8 cellular contexts compared by ENCODE assay signal in genomic region chr3:87333393-87333892, GRCh38. TPM values are rescaled to one million over a fixed set of nuclear protein-coding genes. Genes with fewer than 3 reads are reported as not detected.
A peak's percentile ranks its signal among the peaks of the same experiment; 100 is the strongest.
DNase-seq lines count a peak whose midpoint lies in the region; ATAC-seq and TF ChIP-seq lines count a peak whose summit lies in the region.

No MANE protein-coding gene starts in this region.

- no peak overlapping the region for H3K4me3 ChIP-seq in mammary epithelial cell (replicated peaks in 1 of 3; ENCODE audit: insufficient read depth in 1 of 3, low read depth in 2 of 3, low read length in 3 of 3)

- H2AFZ ChIP-seq in mammary epithelial cell (ENCODE audit: low read depth, low read length): peak overlapping the region; percentile 55

- H3K4me1 ChIP-seq in mammary epithelial cell (ENCODE audit: insufficient read depth, low read length): peaks cover 18% of the 10 kb centered on the region

- peaks cover 13% of the 10 kb centered on the region for H3K27me3 Mint-ChIP-seq in activated T-cell treated with anti-CD3 and anti-CD28 coated beads, Interleukin-2, amount 50 U/mL, for 72 hours (ENCODE audit: low read depth)
- peaks cover 0 to 5% of the 10 kb centered on the region in 2 donors for H3K27me3 Mint-ChIP-seq in stimulated activated naive B cell treated with anti-CD40 and anti-IgM and Interleukin-4, amounts not matched to agents 10 μg/mL and 1 μg/mL and 100 μg/mL, for 72 hours

- peaks cover 23% of the 10 kb centered on the region for H3K4me1 Mint-ChIP-seq in activated T-cell treated with anti-CD3 and anti-CD28 coated beads, Interleukin-2, amount 50 U/mL, for 72 hours (ENCODE audit: low read depth)
- peaks cover 0 to 5% of the 10 kb centered on the region in 2 donors for H3K4me1 Mint-ChIP-seq in stimulated activated naive B cell treated with anti-CD40 and anti-IgM and Interleukin-4, amounts not matched to agents 10 μg/mL and 1 μg/mL and 100 μg/mL, for 72 hours

- H3K27ac Mint-ChIP-seq in activated T-cell treated with anti-CD3 and anti-CD28 coated beads, Interleukin-2, amount 50 U/mL, for 72 hours: peak overlapping the region; percentile 97
- H3K27ac Mint-ChIP-seq in stimulated activated naive B cell treated with anti-CD40 and anti-IgM and Interleukin-4, amounts not matched to agents 10 μg/mL and 1 μg/mL and 100 μg/mL, for 72 hours: no peak overlapping the region

- peak overlapping the region; percentile 48 for H3K27ac ChIP-seq in mammary epithelial cell (ENCODE audit: insufficient read depth, low read depth, low read length)

- H3K4me2 ChIP-seq in mammary epithelial cell (ENCODE audit: insufficient read depth, low read depth, low read length): peak overlapping the region; percentile 77

- H3K9me3 Mint-ChIP-seq in activated T-cell treated with anti-CD3 and anti-CD28 coated beads, Interleukin-2, amount 50 U/mL, for 72 hours: no peaks in the 10 kb centered on the region
- H3K9me3 Mint-ChIP-seq in stimulated activated naive B cell treated with anti-CD40 and anti-IgM and Interleukin-4, amounts not matched to agents 10 μg/mL and 1 μg/mL and 100 μg/mL, for 72 hours: no peaks in the 10 kb centered on the region

- BruUV-seq in mammary epithelial cell (replicated peaks; lab: Mats Ljungman, UMichigan): no TSS peak

- peak; percentile 43 to 52 for DNase-seq in activated T-cell treated with anti-CD3 and anti-CD28 coated beads, Interleukin-2, amount 50 U/mL, for 72 hours
- DNase-seq in activated T-cell treated with anti-CD3 and anti-CD28 coated beads, Interleukin-2, amount 50 U/mL, for 48 hours: no peak
- DNase-seq in mammary epithelial cell (peak; percentile 94), inferior parietal cortex (ENCODE audit: extremely low spot score) (no peak)
- no peak for DNase-seq in stimulated activated naive B cell treated with anti-CD40 and anti-IgM and Interleukin-4, amounts not matched to agents 10 μg/mL and 1 μg/mL and 100 μg/mL, for 72 hours
- DNase-seq in NK-92 treated with Interleukin-12 subunit alpha and Interleukin-12 subunit beta, amount 100 ng/mL, for 24 hours (lab: John Stamatoyannopoulos, UW): no peak

- in situ Hi-C loops in mammary epithelial cell (cut with MboI; ENCODE audit: low sequenced_read_pairs in 2 of 2): no loop called here

- CTCF ChIA-PET in mammary epithelial cell (lab: Charles Lee; ENCODE audit: low non-redundant PET): no interaction called here

- no peaks in the 10 kb centered on the region for H3K27me3 ChIP-seq in mammary epithelial cell (ENCODE audit: insufficient read depth, low read length)

- no peak for TF ChIP-seq CTCF in mammary epithelial cell (conservative IDR thresholded peaks at IDR 0.05 in 1 of 2, IDR thresholded peaks at IDR 0.05 in 1 of 2; ENCODE audit: extremely low read depth in 1 of 2, insufficient read depth in 1 of 2, low read depth in 1 of 2, low read length in 2 of 2)

- peak; percentile 97 for ATAC-seq in activated T-cell treated with anti-CD3 and anti-CD28 coated beads, Interleukin-2, amount 50 U/mL, for 72 hours (replicated peaks in 1 of 2)
- peak; percentile 38 to 57 for ATAC-seq in stimulated activated naive B cell treated with anti-CD40 and anti-IgM and Interleukin-4, amounts not matched to agents 10 μg/mL and 1 μg/mL and 100 μg/mL, for 72 hours (replicated peaks)
- no peak for ATAC-seq in GM21529 (IDR thresholded peaks at IDR 0.05; ENCODE audit: unreplicated experiment)

- H3K79me2 ChIP-seq in mammary epithelial cell (ENCODE audit: insufficient read depth, low read length): no peaks in the 10 kb centered on the region

- peaks cover 0 to 1% of the 10 kb centered on the region in 2 donors for H3K36me3 Mint-ChIP-seq in activated T-cell treated with anti-CD3 and anti-CD28 coated beads, Interleukin-2, amount 50 U/mL, for 72 hours (ENCODE audit: insufficient read depth in 2 of 2)
- no peaks in the 10 kb centered on the region for H3K36me3 Mint-ChIP-seq in stimulated activated naive B cell treated with anti-CD40 and anti-IgM and Interleukin-4, amounts not matched to agents 10 μg/mL and 1 μg/mL and 100 μg/mL, for 72 hours

- no peaks in the 10 kb centered on the region for H3K9me3 ChIP-seq in mammary epithelial cell (replicated peaks; ENCODE audit: insufficient read depth, low read length)

- peak; percentile 74; the same call in 1 of the 2 replicates for TF ChIP-seq EP300 in Ishikawa (IDR thresholded peaks at IDR 0.05; ENCODE audit: borderline replicate concordance)

- H4K20me1 ChIP-seq in mammary epithelial cell (ENCODE audit: insufficient read depth, low read length): no peaks in the 10 kb centered on the region

- 28% methylated on average over 5 of the region's 5 CpGs for WGBS in mammary epithelial cell (ENCODE audit: low coverage, missing lambda C conversion rate)

- no peak overlapping the region for H3K9ac ChIP-seq in mammary epithelial cell (ENCODE audit: insufficient read depth, low read length)

- no peaks in the 10 kb centered on the region for H3K36me3 ChIP-seq in mammary epithelial cell (ENCODE audit: insufficient read depth, low read length)

- no peak for TF ChIP-seq RAD21 in Ishikawa (IDR thresholded peaks at IDR 0.05; ENCODE audit: low read depth)

- intact Hi-C loops in mammary epithelial cell (cut with micrococcal nuclease): no loop called here

- dilution Hi-C loops in mammary epithelial cell (cut with HindIII; ENCODE audit: low sequenced_read_pairs): no loop called here

- H3K4me3 Mint-ChIP-seq in activated T-cell treated with anti-CD3 and anti-CD28 coated beads, Interleukin-2, amount 50 U/mL, for 72 hours: peak overlapping the region; percentile 62 to 87
- H3K4me3 Mint-ChIP-seq in stimulated activated naive B cell treated with anti-CD40 and anti-IgM and Interleukin-4, amounts not matched to agents 10 μg/mL and 1 μg/mL and 100 μg/mL, for 72 hours: no peak overlapping the region

TF ChIP-seq in Ishikawa, 13 proteins besides CTCF, POLR2A, EP300 and RAD21:
- peak; percentile 39; the same call in 1 of the 2 replicates for TF ChIP-seq FOXM1 (IDR thresholded peaks at IDR 0.05; ENCODE audit: borderline replicate concordance, low read depth)
- peak; percentile 49; the same call in 1 of the 2 replicates for TF ChIP-seq TEAD4 (IDR thresholded peaks at IDR 0.05)
- TF ChIP-seq TCF12 (IDR thresholded peaks at IDR 0.05; ENCODE audit: low read depth): peak; percentile 49; the same call in 1 of the 2 replicates
- TF ChIP-seq TAF1 (IDR thresholded peaks at IDR 0.05; ENCODE audit: low read depth): no peak
- TF ChIP-seq CREB1 (IDR thresholded peaks at IDR 0.05; ENCODE audit: low read depth): 0 out of 2 replicates have a peak, but pooled peaks have one; percentile 21
- TF ChIP-seq, protein P1, sequence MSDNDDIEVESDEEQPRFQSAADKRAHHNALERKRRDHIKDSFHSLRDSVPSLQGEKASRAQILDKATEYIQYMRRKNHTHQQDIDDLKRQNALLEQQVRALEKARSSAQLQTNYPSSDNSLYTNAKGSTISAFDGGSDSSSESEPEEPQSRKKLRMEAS (IDR thresholded peaks at IDR 0.05): no peak

RNA-seq across cellular contexts. Expression of gene POU1F1, which starts 57.1 kb away (rescaled TPM):
- total RNA-seq in activated T-cell treated with anti-CD3 and anti-CD28 coated beads, Interleukin-2, amount 50 U/mL, for 72 hours: not detected
- total RNA-seq in mammary epithelial cell: not detected
- polyA plus RNA-seq in mammary epithelial cell: not detected
- not detected for polyA minus RNA-seq in mammary epithelial cell

Comparison
In these comparisons a context has a peak if more than half of its experiments do, and no peak if none do; other contexts are left out.
1. DNase-seq: peak in activated T-cell treated with anti-CD3 and anti-CD28 coated beads, Interleukin-2, amount 50 U/mL, for 72 hours (2 of 2) and mammary epithelial cell (single experiment); none in activated T-cell treated with anti-CD3 and anti-CD28 coated beads, Interleukin-2, amount 50 U/mL, for 48 hours (0 of 2), stimulated activated naive B cell treated with anti-CD40 and anti-IgM and Interleukin-4, amounts not matched to agents 10 μg/mL and 1 μg/mL and 100 μg/mL, for 72 hours (single experiment), inferior parietal cortex (single experiment) and NK-92 treated with Interleukin-12 subunit alpha and Interleukin-12 subunit beta, amount 100 ng/mL, for 24 hours (single experiment).
2. H3K4me3 Mint-ChIP-seq: peak in activated T-cell treated with anti-CD3 and anti-CD28 coated beads, Interleukin-2, amount 50 U/mL, for 72 hours (2 of 2); none in stimulated activated naive B cell treated with anti-CD40 and anti-IgM and Interleukin-4, amounts not matched to agents 10 μg/mL and 1 μg/mL and 100 μg/mL, for 72 hours (0 of 2).